Comparison of ENCODE assay signal across 8 cellular contexts in the genomic region with DNA sequence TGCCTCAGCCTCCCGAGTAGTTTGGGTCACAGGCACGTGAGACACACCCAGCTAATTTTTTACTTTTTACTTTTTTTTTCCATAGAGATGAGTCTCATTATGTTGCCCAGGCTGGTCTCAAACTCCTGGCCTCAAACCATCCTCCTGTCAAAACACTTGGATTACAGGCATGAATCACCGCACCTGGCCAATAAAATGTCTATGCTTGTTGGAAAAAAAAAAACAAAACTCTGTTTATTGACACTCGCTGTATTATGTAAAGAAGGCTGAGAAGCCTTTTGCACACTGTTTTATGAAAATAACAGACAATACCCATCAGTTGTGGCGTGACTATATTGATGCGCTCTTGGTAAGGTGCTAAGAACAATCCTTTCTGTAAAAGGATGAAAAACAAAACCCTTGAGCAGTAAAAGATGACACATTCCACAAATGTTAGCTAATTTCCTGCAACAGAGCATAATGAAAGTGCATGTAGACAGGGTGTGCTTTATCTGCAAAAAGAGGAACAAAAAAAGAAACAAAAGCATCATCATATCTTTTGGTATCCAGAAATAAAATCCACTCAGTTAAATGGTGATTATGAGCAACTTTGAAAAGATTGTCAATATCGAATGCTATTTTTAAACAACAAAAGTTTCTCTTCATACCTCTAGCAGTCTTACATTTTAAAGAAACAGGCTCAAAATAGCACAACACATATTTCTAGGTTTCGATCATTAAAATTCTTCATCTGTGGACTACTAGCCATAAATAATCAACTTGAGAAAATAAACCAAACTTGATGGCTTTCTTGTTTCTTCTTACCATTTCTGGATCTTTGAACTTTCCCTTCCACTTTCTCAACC.
A peak's percentile ranks its signal among the peaks of the same experiment; 100 is the strongest.
DNase-seq lines count a peak whose midpoint lies in the region; ATAC-seq and TF ChIP-seq lines count a peak whose summit lies in the region.

No MANE protein-coding gene starts in this region.

- no peaks in the 10 kb centered on the region for H3K36me3 ChIP-seq in brain microvascular endothelial cell (replicated peaks)
- no peaks in the 10 kb centered on the region for H3K36me3 ChIP-seq in body of pancreas (replicated peaks in 1 of 2; ENCODE audit: insufficient read depth in 1 of 2, low read depth in 2 of 2)

- 53 to 55% methylated on average over 8 of the region's 8 CpGs for WGBS in body of pancreas, 2 donors

- H3K27me3 ChIP-seq in brain microvascular endothelial cell (replicated peaks) = no peaks in the 10 kb centered on the region
- no peaks in the 10 kb centered on the region for H3K27me3 ChIP-seq in body of pancreas

- ATAC-seq in GM19438 (IDR thresholded peaks at IDR 0.05; ENCODE audit: low read depth, unreplicated experiment) = peak; percentile 68
- peak; percentile 73 for ATAC-seq in HG03280 (IDR thresholded peaks at IDR 0.05; ENCODE audit: unreplicated experiment)
- ATAC-seq in body of pancreas = no peak

- in situ Hi-C loops in brain microvascular endothelial cell (cut with HindIII; ENCODE audit: low pct_ligation_motif_present, low sequenced_read_pairs) = loop anchor here (25.0 kb wide), 1 partner anchor 321 kb away; the partner anchor contains the start of gene EDN1

- H3K27ac ChIP-seq in brain microvascular endothelial cell (no peak overlapping the region), body of pancreas (no peak overlapping the region)

- intact Hi-C loops in body of pancreas (cut with DNase I) = loop anchor here (10.0 kb wide), 1 partner anchor 313 kb away; the partner anchor contains the start of gene EDN1

- no peaks in the 10 kb centered on the region for H3K4me1 ChIP-seq in body of pancreas

- H3K4me3 ChIP-seq in brain microvascular endothelial cell (ENCODE audit: low read depth, low read length) (no peak overlapping the region), body of pancreas (no peak overlapping the region)

- TF ChIP-seq POLR2A in body of pancreas (IDR thresholded peaks at IDR 0.05) = no peak

- peak; percentile 31 for DNase-seq in AG08395 (ENCODE audit: low spot score)
- peak; percentile 29 for DNase-seq in amniotic epithelial cell (ENCODE audit: low read depth)
- DNase-seq in brain microvascular endothelial cell = no peak
- no peak for DNase-seq in NK-92 (lab: John Stamatoyannopoulos, UW; ENCODE audit: unreplicated experiment)
- no peak for DNase-seq in body of pancreas
- no peak for DNase-seq in activated naive CD4-positive, alpha-beta T cell (lab: John Stamatoyannopoulos, UW)

- TF ChIP-seq CTCF in brain microvascular endothelial cell (IDR thresholded peaks at IDR 0.05; ENCODE audit: low read depth, low read length, missing control alignments) (no peak), body of pancreas (IDR thresholded peaks at IDR 0.05) (no peak)

- no peaks in the 10 kb centered on the region for H3K9me3 ChIP-seq in body of pancreas

Comparison
In these comparisons a context has a peak if more than half of its experiments do, and no peak if none do; other contexts are left out.
1. DNase-seq: peak in AG08395 (single experiment) and amniotic epithelial cell (single experiment); none in brain microvascular endothelial cell (single experiment), NK-92 (single experiment), body of pancreas (0 of 4) and activated naive CD4-positive, alpha-beta T cell (0 of 4).